Comparison of ENCODE assay signal across 8 cellular contexts in genomic region chr13:111460548-111461444, GRCh38.
DNase-seq lines count a peak whose midpoint lies in the region; ATAC-seq, FAIRE-seq and TF ChIP-seq lines count a peak whose summit lies in the region.

No MANE protein-coding gene starts in this region.

- FAIRE-seq in GM12891 (lab: Jason Lieb, UNC), result peak; percentile 13

- H2BK120ac ChIP-seq in mesendoderm (ENCODE audit: low read depth, low read length), result no peak overlapping the region

- H3K9ac ChIP-seq in mesendoderm (ENCODE audit: low read length), result no peak overlapping the region

- H3K4me1 ChIP-seq in mesendoderm (ENCODE audit: control insufficient read depth, low read depth, low read length), result no peaks in the 10 kb centered on the region

- H3K56ac ChIP-seq in mesendoderm (ENCODE audit: low read length), result no peak overlapping the region

- no peak overlapping the region for H3K23ac ChIP-seq in mesendoderm (ENCODE audit: low read length)

- H3K27ac ChIP-seq in AG04450 (ENCODE audit: low read depth, low read length) (no peak overlapping the region), mesendoderm (ENCODE audit: low read depth, low read length) (no peak overlapping the region)

- no peak overlapping the region for H2BK5ac ChIP-seq in mesendoderm (ENCODE audit: low read length)

- DNase-seq in AG04450 (ENCODE audit: low read depth, low spot score), result peak; percentile 24
- DNase-seq in GM12891 (ENCODE audit: insufficient read length, low spot score), result no peak
- DNase-seq in NCI-H510A (lab: John Stamatoyannopoulos, UW), result peak; percentile 27
- peak; percentile 61 for DNase-seq in choroid plexus epithelial cell (ENCODE audit: low read depth)
- peak; percentile 74 for DNase-seq in mesendoderm
- no peak for DNase-seq in central memory CD4-positive, alpha-beta T cell

- H2AK5ac ChIP-seq in mesendoderm (ENCODE audit: low read length), result no peak overlapping the region

- H3K79me1 ChIP-seq in mesendoderm (ENCODE audit: low read length), result no peaks in the 10 kb centered on the region

- WGBS in mesendoderm (ENCODE audit: extremely low coverage, insufficient coverage, low lambda C conversion rate), result no CpG with 5 or more reads among the region's 22 CpGs

- no peak overlapping the region for H3K4me3 ChIP-seq in AG04450 (ENCODE audit: low read depth, low read length)
- no peak overlapping the region for H3K4me3 ChIP-seq in choroid plexus epithelial cell (ENCODE audit: low read depth, low read length)
- no peak overlapping the region for H3K4me3 ChIP-seq in mesendoderm (ENCODE audit: low read length)

- H3K18ac ChIP-seq in mesendoderm (ENCODE audit: low read length), result no peak overlapping the region

- peak; percentile 58 for TF ChIP-seq CTCF in AG04450 (IDR thresholded peaks at IDR 0.05; ENCODE audit: low read depth, low read length)
- peak; percentile 58 for TF ChIP-seq CTCF in choroid plexus epithelial cell (conservative IDR thresholded peaks at IDR 0.05; ENCODE audit: low read depth, low read length)

- H3K27me3 ChIP-seq in AG04450 (ENCODE audit: control insufficient read depth, insufficient read depth, low read length), result peaks cover 2% of the 10 kb centered on the region
- no peaks in the 10 kb centered on the region for H3K27me3 ChIP-seq in mesendoderm (ENCODE audit: insufficient read depth, low read length, poor library complexity)

- H4K8ac ChIP-seq in mesendoderm (ENCODE audit: low read depth, low read length), result no peak overlapping the region

- H3K9me3 ChIP-seq in AG04450 (ENCODE audit: control insufficient read depth, insufficient read depth, low read length), result peaks cover 9% of the 10 kb centered on the region; the same call in 1 of the 2 replicates

- H3K79me2 ChIP-seq in mesendoderm (ENCODE audit: control insufficient read depth, insufficient read depth, low read length), result no peaks in the 10 kb centered on the region

- H4K5ac ChIP-seq in mesendoderm (ENCODE audit: low read length), result no peak overlapping the region

- no peaks in the 10 kb centered on the region for H3K36me3 ChIP-seq in mesendoderm (ENCODE audit: control insufficient read depth, insufficient read depth, low read length)

- CTCF ChIA-PET in AG04450 (lab: Charles Lee), result interaction anchor here (0.5 to 1.7 kb wide), 8 partner anchors 182 to 867 kb away, joined by 3 to 7 read pairs (median 3); no protein-coding TSS in a partner anchor

- POLR2A ChIA-PET in AG04450 (lab: Yijun Ruan, JAX), result no interaction called here

- ATAC-seq in GM21528 (IDR thresholded peaks at IDR 0.05; ENCODE audit: low FRiP score, unreplicated experiment) (no peak), GM18520 (IDR thresholded peaks at IDR 0.05; ENCODE audit: unreplicated experiment) (no peak)

- no peak overlapping the region for H3K4me2 ChIP-seq in mesendoderm (ENCODE audit: low read length)

- no peak overlapping the region for H3K4ac ChIP-seq in mesendoderm (ENCODE audit: low read depth, low read length)

- TF ChIP-seq POLR2A in GM12891 (IDR thresholded peaks at IDR 0.05; ENCODE audit: low read depth, low read length), result no peak

- no peak overlapping the region for H2BK15ac ChIP-seq in mesendoderm (replicated peaks; ENCODE audit: low read depth)

TF ChIP-seq in GM12891, 5 proteins besides CTCF, POLR2A, EP300 and RAD21:
- no peak for TF ChIP-seq TAF1 (IDR thresholded peaks at IDR 0.05; ENCODE audit: low read depth, low read length)
- TF ChIP-seq SPI1 (IDR thresholded peaks at IDR 0.05; ENCODE audit: low read depth, low read length), result no peak
- TF ChIP-seq POU2F2 (IDR thresholded peaks at IDR 0.05; ENCODE audit: low read depth, low read length), result no peak
- TF ChIP-seq PAX5 (IDR thresholded peaks at IDR 0.05; ENCODE audit: insufficient read depth, low read length, severe bottlenecking), result no peak
- TF ChIP-seq POLR2AphosphoS5 (IDR thresholded peaks at IDR 0.05; ENCODE audit: low read depth, low read length), result no peak
TF ChIP-seq in GM12891: peak in this region for 0.

Comparison
In these comparisons a context has a peak if more than half of its experiments do, and no peak if none do; other contexts are left out.
1. DNase-seq: peak in AG04450 (single experiment), NCI-H510A (single experiment), choroid plexus epithelial cell (single experiment) and mesendoderm (single experiment); none in GM12891 (single experiment) and central memory CD4-positive, alpha-beta T cell (single experiment).